In the genomic region with DNA sequence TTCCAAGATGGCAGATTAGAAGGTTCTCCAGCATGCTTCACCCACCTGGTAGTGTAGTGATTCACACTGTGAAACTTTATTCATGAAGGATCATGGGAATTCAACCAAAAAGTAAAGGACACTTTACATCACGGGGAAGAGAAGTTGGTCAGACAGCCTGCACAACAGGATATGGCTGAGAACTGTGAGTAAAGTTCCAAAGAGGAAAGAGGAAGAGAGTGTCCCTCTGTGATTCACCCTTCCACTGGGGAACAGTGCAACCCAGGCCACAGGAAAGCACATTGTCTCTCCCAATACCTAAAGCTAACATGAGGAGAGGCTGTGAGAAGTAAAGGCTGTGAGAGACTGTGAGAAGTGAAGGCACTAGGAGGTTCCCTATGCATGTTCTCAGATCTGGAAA, we compare ENCODE assay signal across 18 cellular contexts.
A peak's percentile ranks its signal among the peaks of the same experiment; 100 is the strongest.
DNase-seq lines count a peak whose midpoint lies in the region; ATAC-seq, FAIRE-seq and TF ChIP-seq lines count a peak whose summit lies in the region.
"Had no signal": no experiment of that assay in that cellular context is flagged by ENCODE, and none has a peak within 500 bp of the region (broad histone marks: within the 10 kb centered on the region; RNA-seq: fewer than 3 reads in every experiment).

No MANE protein-coding gene starts in this region.

- H2BK5ac ChIP-seq in trophoblast cell (ENCODE audit: low read depth, low read length, poor library complexity): no peak overlapping the region

- CTCF ChIA-PET in endothelial cell of umbilical vein (lab: Charles Lee): interaction anchor here (0.8 kb wide), 1 partner anchor 19 kb away, joined by 3 read pairs; no protein-coding TSS in a partner anchor

- H2AFZ ChIP-seq in endothelial cell of umbilical vein (ENCODE audit: low read depth, low read length) (peak overlapping the region; percentile 48), trophoblast cell (ENCODE audit: insufficient read depth, low read length, poor library complexity) (no peak overlapping the region)

- DNase-seq in endothelial cell of umbilical vein (ENCODE audit: low read depth, low spot score) (no peak), trophoblast cell (no peak), occipital lobe (lab: John Stamatoyannopoulos, UW) (no peak), H4 (ENCODE audit: low spot score) (no peak), posterior vena cava (ENCODE audit: low spot score) (no peak)
- DNase-seq: C1 segment of cervical spinal cord; Calu3; CD4-positive, alpha-beta memory T cell; COR-L47; DMS53; DMS79 treated with DMSO at 0.1 percent for 48 hours; GF-D8; GOT3; H7; HCEC 1CT had no signal

- no TSS peak for BruUV-seq in endothelial cell of umbilical vein (replicated peaks; lab: Mats Ljungman, UMichigan)

- no peak overlapping the region for H3K18ac ChIP-seq in trophoblast cell (ENCODE audit: low read length)

- H2AK5ac ChIP-seq in trophoblast cell (ENCODE audit: low read length): no peak overlapping the region

- no peaks in the 10 kb centered on the region for H3K27me3 ChIP-seq in endothelial cell of umbilical vein (ENCODE audit: control insufficient read depth in 2 of 2, insufficient read depth in 2 of 2, low read length in 2 of 2)
- no peaks in the 10 kb centered on the region for H3K27me3 ChIP-seq in trophoblast cell (ENCODE audit: insufficient read depth, low read length)

- H3K14ac ChIP-seq in trophoblast cell (ENCODE audit: low read length): no peak overlapping the region

- WGBS in trophoblast cell (ENCODE audit: extremely low coverage, insufficient coverage, insufficient read length): no CpG with 5 or more reads among the region's 1 CpG

- no peaks in the 10 kb centered on the region for H3K9me3 ChIP-seq in endothelial cell of umbilical vein (replicated peaks; ENCODE audit: control insufficient read depth, insufficient read depth, low read length)
- no peaks in the 10 kb centered on the region for H3K9me3 ChIP-seq in trophoblast cell (ENCODE audit: insufficient read depth, low read depth, low read length)

- H3K4me3 ChIP-seq in endothelial cell of umbilical vein (replicated peaks in 1 of 3; ENCODE audit: insufficient read depth in 1 of 3, low read depth in 1 of 3, low read length in 3 of 3): no peak overlapping the region
- H3K4me3 ChIP-seq in trophoblast cell (ENCODE audit: low read depth, low read length): no peak overlapping the region

- H3K4me1 ChIP-seq in endothelial cell of umbilical vein (ENCODE audit: control insufficient read depth, extremely low read depth, insufficient read depth, low read length) (no peaks in the 10 kb centered on the region), trophoblast cell (ENCODE audit: control insufficient read depth in 1 of 2, insufficient read depth in 2 of 2, low read length in 2 of 2) (no peaks in the 10 kb centered on the region)

- H4K12ac ChIP-seq in trophoblast cell (ENCODE audit: low read depth, low read length): no peak overlapping the region

- no peaks in the 10 kb centered on the region for H3K79me1 ChIP-seq in trophoblast cell (ENCODE audit: low read length)

- H3K4me2 ChIP-seq in endothelial cell of umbilical vein (ENCODE audit: insufficient read depth, low read length) (no peak overlapping the region), trophoblast cell (ENCODE audit: low read length) (no peak overlapping the region)

- TF ChIP-seq CTCF in endothelial cell of umbilical vein (IDR thresholded peaks at IDR 0.05; ENCODE audit: extremely low read depth in 1 of 2, insufficient read depth in 1 of 2, low read depth in 1 of 2, low read length in 2 of 2): no peak

- POLR2A ChIA-PET in endothelial cell of umbilical vein (lab: Charles Lee): no interaction called here

- no peak overlapping the region for H3K4ac ChIP-seq in trophoblast cell (ENCODE audit: low read depth, low read length)

- no peak overlapping the region for H3K27ac ChIP-seq in endothelial cell of umbilical vein (ENCODE audit: insufficient read depth, low read depth, low read length)
- no peak overlapping the region for H3K27ac ChIP-seq in trophoblast cell (ENCODE audit: low read depth, low read length)

- no peak overlapping the region for H2BK120ac ChIP-seq in trophoblast cell (ENCODE audit: insufficient read depth, low read length, poor library complexity)

- peak; percentile 90 for ATAC-seq in esophagus mucosa

- no peak overlapping the region for H4K91ac ChIP-seq in trophoblast cell (ENCODE audit: low read depth, low read length)

- H3K79me2 ChIP-seq in endothelial cell of umbilical vein (ENCODE audit: control insufficient read depth, insufficient read depth, low read length) (no peaks in the 10 kb centered on the region), trophoblast cell (ENCODE audit: control insufficient read depth, insufficient read depth, low read length, poor library complexity) (no peaks in the 10 kb centered on the region)

- no peak overlapping the region for H2BK12ac ChIP-seq in trophoblast cell (ENCODE audit: low read length)

- dilution Hi-C loops in endothelial cell of umbilical vein (cut with MboI; ENCODE audit: extremely low pct_ligation_motif_present, low sequenced_read_pairs): no loop called here

- no peak overlapping the region for H4K8ac ChIP-seq in trophoblast cell (ENCODE audit: low read depth, low read length)

- no peak for TF ChIP-seq POLR2A in endothelial cell of umbilical vein (IDR thresholded peaks at IDR 0.05; ENCODE audit: low read depth, low read length)

- H3K9ac ChIP-seq in endothelial cell of umbilical vein (replicated peaks; ENCODE audit: extremely low read depth, insufficient read depth, low read length) (no peak overlapping the region), trophoblast cell (ENCODE audit: low read length) (peak overlapping the region; percentile 28)

- H4K20me1 ChIP-seq in endothelial cell of umbilical vein (replicated peaks; ENCODE audit: control insufficient read depth, extremely low read depth, insufficient read depth, low read length): no peaks in the 10 kb centered on the region

- H3K9me1 ChIP-seq in endothelial cell of umbilical vein (replicated peaks; ENCODE audit: control insufficient read depth, extremely low read depth, insufficient read depth, low read length): no peaks in the 10 kb centered on the region

- intact Hi-C loops in endothelial cell of umbilical vein (cut with micrococcal nuclease) (no loop called here), posterior vena cava (cut with DNase I) (no loop called here)

- no peak for FAIRE-seq in endothelial cell of umbilical vein (lab: Jason Lieb, UNC)
- FAIRE-seq: GM12891, GM18507 had no signal

- no peak overlapping the region for H3K23ac ChIP-seq in trophoblast cell (ENCODE audit: low read length)

- H3K36me3 ChIP-seq in endothelial cell of umbilical vein (ENCODE audit: control insufficient read depth in 2 of 2, extremely low read depth in 1 of 2, insufficient read depth in 2 of 2, low read length in 2 of 2) (no peaks in the 10 kb centered on the region), trophoblast cell (ENCODE audit: control insufficient read depth in 1 of 2, insufficient read depth in 2 of 2, low read length in 2 of 2) (no peaks in the 10 kb centered on the region)

TF ChIP-seq in endothelial cell of umbilical vein, 7 proteins besides CTCF, POLR2A, EP300 and RAD21:
- TF ChIP-seq JUN (IDR thresholded peaks at IDR 0.05; ENCODE audit: borderline replicate concordance, insufficient read depth, insufficient read length, low read depth): no peak
- TF ChIP-seq FOS (IDR thresholded peaks at IDR 0.05; ENCODE audit: borderline replicate concordance, insufficient read depth, low read length): peak; percentile 64
- TF ChIP-seq, protein P1, sequence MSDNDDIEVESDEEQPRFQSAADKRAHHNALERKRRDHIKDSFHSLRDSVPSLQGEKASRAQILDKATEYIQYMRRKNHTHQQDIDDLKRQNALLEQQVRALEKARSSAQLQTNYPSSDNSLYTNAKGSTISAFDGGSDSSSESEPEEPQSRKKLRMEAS (IDR thresholded peaks at IDR 0.05; ENCODE audit: insufficient read depth, insufficient read length): no peak
- peak; percentile 11 for TF ChIP-seq GATA2 (IDR thresholded peaks at IDR 0.05; ENCODE audit: insufficient read depth, insufficient read length, low read depth, low read length)
